Comparison of ENCODE assay signal across 8 cellular contexts in the genomic region with DNA sequence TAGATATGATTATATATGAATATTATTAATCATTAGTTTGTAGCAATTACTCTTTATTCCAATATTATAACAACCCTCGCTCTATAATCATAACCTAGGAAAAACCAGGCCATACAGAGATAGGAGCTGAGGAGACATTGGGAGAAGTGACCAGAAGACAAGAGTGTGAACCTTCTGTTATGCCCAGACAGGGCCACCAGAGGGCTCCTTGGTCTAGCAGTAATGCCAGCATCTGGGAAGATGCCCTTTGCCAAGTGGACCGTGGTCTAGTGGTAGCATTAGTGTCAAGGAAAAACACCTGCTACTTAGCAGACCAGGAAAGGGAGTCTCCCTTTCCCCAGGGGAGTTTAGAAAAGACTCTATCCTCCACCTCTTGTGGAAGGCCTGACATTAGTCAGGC. TPM values are rescaled to one million over a fixed set of nuclear protein-coding genes. Genes with fewer than 3 reads are reported as not detected.
DNase-seq lines count a peak whose midpoint lies in the region; ATAC-seq, FAIRE-seq and TF ChIP-seq lines count a peak whose summit lies in the region.
"Not testable (repeated sequence)": the region's sequence is repeated elsewhere in the genome, so short reads cannot be mapped to it uniquely, and the experiment has no call there.

No MANE protein-coding gene starts in this region.

- CTCF ChIA-PET in AG04449 (lab: Yijun Ruan, JAX): interaction anchor here (1.4 to 4.5 kb wide), 7 partner anchors 15 to 139 kb away, joined by 3 to 34 read pairs (median 7); no protein-coding TSS in a partner anchor

- POLR2A ChIA-PET in AG04449 (lab: Yijun Ruan, JAX): not testable (repeated sequence)

- H3K27me3 Mint-ChIP-seq in T-helper 2 cell treated with Interferon-gamma antibody and Interleukin-4, amounts not matched to agents 5 μg/mL and 100 μg/mL, for 36 hours (ENCODE audit: low read depth): not testable (repeated sequence)

- ATAC-seq in left lung: not testable (repeated sequence)

- intact Hi-C loops in left lung (cut with DNase I): not testable (repeated sequence)

- FAIRE-seq in GM12892 (lab: Jason Lieb, UNC): peak; percentile 70

- peak; percentile 49 for TF ChIP-seq CTCF in AG04449 (IDR thresholded peaks at IDR 0.05; ENCODE audit: insufficient read depth, low read length, missing control alignments)
- TF ChIP-seq CTCF in epithelial cell of proximal tubule (conservative IDR thresholded peaks at IDR 0.05; ENCODE audit: low read depth, low read length): peak; percentile 49
- peak; percentile 55 to 59 for TF ChIP-seq CTCF in left lung (IDR thresholded peaks at IDR 0.05)

- not testable (repeated sequence) for H3K27ac ChIP-seq in left lung

- H3K9me3 Mint-ChIP-seq in T-helper 2 cell treated with Interferon-gamma antibody and Interleukin-4, amounts not matched to agents 5 μg/mL and 100 μg/mL, for 36 hours: peaks cover 14% of the 10 kb centered on the region

- H3K36me3 Mint-ChIP-seq in T-helper 2 cell treated with Interferon-gamma antibody and Interleukin-4, amounts not matched to agents 5 μg/mL and 100 μg/mL, for 36 hours (ENCODE audit: low read depth): not testable (repeated sequence)

- not testable (repeated sequence) for H3K4me3 ChIP-seq in AG04449 (ENCODE audit: low read depth, low read length); epithelial cell of proximal tubule (ENCODE audit: low read depth, low read length); left lung

- peaks cover 0 to 38% of the 10 kb centered on the region in 2 donors for H3K9me3 ChIP-seq in left lung

- TF ChIP-seq POLR2A in GM12892 (IDR thresholded peaks at IDR 0.05; ENCODE audit: low read depth, low read length): not testable (repeated sequence)

- not testable (repeated sequence) for H3K4me3 Mint-ChIP-seq in T-helper 2 cell treated with Interferon-gamma antibody and Interleukin-4, amounts not matched to agents 5 μg/mL and 100 μg/mL, for 36 hours

- H3K4me1 ChIP-seq in left lung: not testable (repeated sequence)

- H3K27me3 ChIP-seq in left lung: not testable (repeated sequence)

- H3K4me1 Mint-ChIP-seq in T-helper 2 cell treated with Interferon-gamma antibody and Interleukin-4, amounts not matched to agents 5 μg/mL and 100 μg/mL, for 36 hours (ENCODE audit: low read depth): not testable (repeated sequence)

- H3K36me3 ChIP-seq in left lung: not testable (repeated sequence)

- DNase-seq in AG04449 (ENCODE audit: low read depth, low spot score); GM12892 (ENCODE audit: insufficient read length); epithelial cell of proximal tubule (ENCODE audit: low read depth): not testable (repeated sequence)
- DNase-seq in NCI-H146 (lab: John Stamatoyannopoulos, UW) (peak; percentile 17), left lung (peak in 1 of 2 donors; percentile 38)
- DNase-seq in T-helper 2 cell treated with Interferon-gamma antibody and Interleukin-4, amounts not matched to agents 5 μg/mL and 100 μg/mL, for 36 hours (ENCODE audit: low spot score): peak; percentile 14
- DNase-seq in activated T-helper 9 cell treated with anti-CD3 and anti-CD28 coated beads, Interleukin-2, amount 50 U/mL, for 16 hours (ENCODE audit: low read depth): peak; percentile 13
- DNase-seq in stimulated activated CD4-positive, alpha-beta T cell treated with anti-CD3 and anti-CD28 coated beads, Interleukin-1b, Interleukin-23, amount 100 ng/mL, for 24 hours (ENCODE audit: low read depth in 4 of 4, low spot score in 1 of 4): peak in 3 of 4 experiments; percentile 10 to 24 (median 21)

- not testable (repeated sequence) for H3K27ac Mint-ChIP-seq in T-helper 2 cell treated with Interferon-gamma antibody and Interleukin-4, amounts not matched to agents 5 μg/mL and 100 μg/mL, for 36 hours

RNA-seq across cellular contexts. Expression of a gene that starts 12.9 kb away (rescaled TPM):
- polyA plus RNA-seq in GM12892 (2012; ENCODE audit: missing spikeins): 0.15 TPM
- total RNA-seq in epithelial cell of proximal tubule (0.87 and 2.8 TPM in 2 replicates), left lung (under 1 TPM in 1 of 2 donors, not detected in 1; 0.73 TPM)

RNA-seq across cellular contexts. Expression of a gene that starts 13.0 kb away (rescaled TPM):
- polyA plus RNA-seq in GM12892 (2012; ENCODE audit: missing spikeins): 1.0 TPM
- total RNA-seq in epithelial cell of proximal tubule: 3.9 and 8.7 TPM in 2 replicates
- total RNA-seq in left lung: 1 to 10 TPM; 1.6 to 3.1 TPM
